Comparison of ENCODE assay signal across 1 cellular context in genomic region chr4:102826890-102827673, GRCh38.
TF ChIP-seq lines count a peak whose summit lies in the region.

Gene UBE2D3, minus strand, starts transcription at chr4:102827551. Its CDS starts 1,043 bp downstream, at chr4:102826508.

TF ChIP-seq in HEK293, 187 proteins besides CTCF, POLR2A, EP300 and RAD21 (continued from another document and continues in another):
- TF ChIP-seq, protein P1, sequence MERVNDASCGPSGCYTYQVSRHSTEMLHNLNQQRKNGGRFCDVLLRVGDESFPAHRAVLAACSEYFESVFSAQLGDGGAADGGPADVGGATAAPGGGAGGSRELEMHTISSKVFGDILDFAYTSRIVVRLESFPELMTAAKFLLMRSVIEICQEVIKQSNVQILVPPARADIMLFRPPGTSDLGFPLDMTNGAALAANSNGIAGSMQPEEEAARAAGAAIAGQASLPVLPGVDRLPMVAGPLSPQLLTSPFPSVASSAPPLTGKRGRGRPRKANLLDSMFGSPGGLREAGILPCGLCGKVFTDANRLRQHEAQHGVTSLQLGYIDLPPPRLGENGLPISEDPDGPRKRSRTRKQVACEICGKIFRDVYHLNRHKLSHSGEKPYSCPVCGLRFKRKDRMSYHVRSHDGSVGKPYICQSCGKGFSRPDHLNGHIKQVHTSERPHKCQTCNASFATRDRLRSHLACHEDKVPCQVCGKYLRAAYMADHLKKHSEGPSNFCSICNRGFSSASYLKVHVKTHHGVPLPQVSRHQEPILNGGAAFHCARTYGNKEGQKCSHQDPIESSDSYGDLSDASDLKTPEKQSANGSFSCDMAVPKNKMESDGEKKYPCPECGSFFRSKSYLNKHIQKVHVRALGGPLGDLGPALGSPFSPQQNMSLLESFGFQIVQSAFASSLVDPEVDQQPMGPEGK (tag by site-specific recombination; IDR thresholded peaks at IDR 0.05): peak; percentile 78
- TF ChIP-seq ZNF776 (tag by site-specific recombination; IDR thresholded peaks at IDR 0.05; ENCODE audit: borderline replicate concordance) (no peak), ATF2 (tag by site-specific recombination; IDR thresholded peaks at IDR 0.05; ENCODE audit: low read depth) (no peak), ZNF768 (tag by site-specific recombination; IDR thresholded peaks at IDR 0.05) (no peak), ZNF324 (tag by site-specific recombination; IDR thresholded peaks at IDR 0.05) (peak; percentile 90), ZNF677 (tag by site-specific recombination; IDR thresholded peaks at IDR 0.05) (no peak), ZNF792 (tag by site-specific recombination; IDR thresholded peaks at IDR 0.05) (peak; percentile 48; the same call in 1 of the 2 replicates), ZNF624 (tag by site-specific recombination; IDR thresholded peaks at IDR 0.05) (no peak), ZSCAN18 (tag by site-specific recombination; IDR thresholded peaks at IDR 0.05) (peak; percentile 62; the same call in 1 of the 2 replicates), ZNF394 (tag by site-specific recombination; IDR thresholded peaks at IDR 0.05; ENCODE audit: borderline replicate concordance) (peak; percentile 60; the same call in 1 of the 2 replicates), ZNF626 (tag by site-specific recombination; IDR thresholded peaks at IDR 0.05) (peak; percentile 64; the same call in 1 of the 2 replicates), RBAK (tag by site-specific recombination; IDR thresholded peaks at IDR 0.05) (no peak), ZNF530 (tag by site-specific recombination; IDR thresholded peaks at IDR 0.05; ENCODE audit: low read depth) (no peak), ZNF23 (tag by site-specific recombination; IDR thresholded peaks at IDR 0.05; ENCODE audit: borderline replicate concordance) (no peak), PRDM10 (tag by site-specific recombination; IDR thresholded peaks at IDR 0.05) (peak; percentile 78), ZNF184 (tag by site-specific recombination; IDR thresholded peaks at IDR 0.05) (no peak), PRDM1 (tag by site-specific recombination; IDR thresholded peaks at IDR 0.05) (peak; percentile 8), BCL11B (tag by site-specific recombination; IDR thresholded peaks at IDR 0.05; ENCODE audit: low read depth) (peak; percentile 37; the same call in 1 of the 2 replicates), ZBTB7A (tag by site-specific recombination; IDR thresholded peaks at IDR 0.05; ENCODE audit: low read depth) (peak; percentile 75), ZNF302 (tag by site-specific recombination; IDR thresholded peaks at IDR 0.05; ENCODE audit: low read depth) (no peak), ZNF221 (tag by site-specific recombination; IDR thresholded peaks at IDR 0.05; ENCODE audit: borderline replicate concordance) (no peak), MYNN (tag by site-specific recombination; IDR thresholded peaks at IDR 0.05; ENCODE audit: borderline replicate concordance) (peak; percentile 63; the same call in 1 of the 2 replicates), OVOL3 (tag by site-specific recombination; IDR thresholded peaks at IDR 0.05) (no peak), ZNF529 (tag by site-specific recombination; IDR thresholded peaks at IDR 0.05; ENCODE audit: insufficient replicate concordance) (no peak), ZXDB (tag by site-specific recombination; IDR thresholded peaks at IDR 0.05) (peak; percentile 92), ZNF549 (tag by site-specific recombination; IDR thresholded peaks at IDR 0.05) (no peak), EGR2 (tag by site-specific recombination; IDR thresholded peaks at IDR 0.05; ENCODE audit: low read depth) (peak; percentile 83), ZNF580 (tag by site-specific recombination; IDR thresholded peaks at IDR 0.05) (no peak; the same call in 1 of the 2 replicates), ZNF558 (tag by site-specific recombination; IDR thresholded peaks at IDR 0.05) (peak; percentile 45; the same call in 1 of the 2 replicates), ZNF701 (tag by site-specific recombination; IDR thresholded peaks at IDR 0.05) (peak; percentile 45; the same call in 1 of the 2 replicates), FEZF1 (tag by site-specific recombination; IDR thresholded peaks at IDR 0.05) (peak; percentile 36; the same call in 1 of the 2 replicates), ZNF138 (tag by site-specific recombination; IDR thresholded peaks at IDR 0.05; ENCODE audit: borderline replicate concordance) (no peak), ZNF76 (tag by site-specific recombination; IDR thresholded peaks at IDR 0.05; ENCODE audit: borderline replicate concordance, low read depth) (peak; percentile 72; the same call in 1 of the 2 replicates), ZNF274 (IDR thresholded peaks at IDR 0.05; ENCODE audit: low read length) (no peak), ZNF274 (tag by site-specific recombination; IDR thresholded peaks at IDR 0.05; ENCODE audit: borderline replicate concordance) (no peak), ZNF830 (tag by site-specific recombination; IDR thresholded peaks at IDR 0.05; ENCODE audit: low read depth) (no peak), ZNF239 (tag by site-specific recombination; IDR thresholded peaks at IDR 0.05) (peak; percentile 58; the same call in 1 of the 2 replicates), ZNF174 (tag by site-specific recombination; IDR thresholded peaks at IDR 0.05) (no peak), PBX3 (CRISPR knock-in tag; IDR thresholded peaks at IDR 0.05) (peak; percentile 52), ZSCAN23 (tag by site-specific recombination; IDR thresholded peaks at IDR 0.05) (peak; percentile 88; the same call in 1 of the 2 replicates), ZNF561 (tag by site-specific recombination; IDR thresholded peaks at IDR 0.05; ENCODE audit: borderline replicate concordance) (peak; percentile 84)
- TF ChIP-seq, protein P2, sequence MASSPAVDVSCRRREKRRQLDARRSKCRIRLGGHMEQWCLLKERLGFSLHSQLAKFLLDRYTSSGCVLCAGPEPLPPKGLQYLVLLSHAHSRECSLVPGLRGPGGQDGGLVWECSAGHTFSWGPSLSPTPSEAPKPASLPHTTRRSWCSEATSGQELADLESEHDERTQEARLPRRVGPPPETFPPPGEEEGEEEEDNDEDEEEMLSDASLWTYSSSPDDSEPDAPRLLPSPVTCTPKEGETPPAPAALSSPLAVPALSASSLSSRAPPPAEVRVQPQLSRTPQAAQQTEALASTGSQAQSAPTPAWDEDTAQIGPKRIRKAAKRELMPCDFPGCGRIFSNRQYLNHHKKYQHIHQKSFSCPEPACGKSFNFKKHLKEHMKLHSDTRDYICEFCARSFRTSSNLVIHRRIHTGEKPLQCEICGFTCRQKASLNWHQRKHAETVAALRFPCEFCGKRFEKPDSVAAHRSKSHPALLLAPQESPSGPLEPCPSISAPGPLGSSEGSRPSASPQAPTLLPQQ (tag by site-specific recombination; IDR thresholded peaks at IDR 0.05): peak; percentile 82; the same call in 1 of the 2 replicates
- TF ChIP-seq, protein P3, sequence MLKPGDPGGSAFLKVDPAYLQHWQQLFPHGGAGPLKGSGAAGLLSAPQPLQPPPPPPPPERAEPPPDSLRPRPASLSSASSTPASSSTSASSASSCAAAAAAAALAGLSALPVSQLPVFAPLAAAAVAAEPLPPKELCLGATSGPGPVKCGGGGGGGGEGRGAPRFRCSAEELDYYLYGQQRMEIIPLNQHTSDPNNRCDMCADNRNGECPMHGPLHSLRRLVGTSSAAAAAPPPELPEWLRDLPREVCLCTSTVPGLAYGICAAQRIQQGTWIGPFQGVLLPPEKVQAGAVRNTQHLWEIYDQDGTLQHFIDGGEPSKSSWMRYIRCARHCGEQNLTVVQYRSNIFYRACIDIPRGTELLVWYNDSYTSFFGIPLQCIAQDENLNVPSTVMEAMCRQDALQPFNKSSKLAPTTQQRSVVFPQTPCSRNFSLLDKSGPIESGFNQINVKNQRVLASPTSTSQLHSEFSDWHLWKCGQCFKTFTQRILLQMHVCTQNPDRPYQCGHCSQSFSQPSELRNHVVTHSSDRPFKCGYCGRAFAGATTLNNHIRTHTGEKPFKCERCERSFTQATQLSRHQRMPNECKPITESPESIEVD (tag by site-specific recombination; IDR thresholded peaks at IDR 0.05): peak; percentile 27; the same call in 1 of the 2 replicates
- TF ChIP-seq, protein P4, sequence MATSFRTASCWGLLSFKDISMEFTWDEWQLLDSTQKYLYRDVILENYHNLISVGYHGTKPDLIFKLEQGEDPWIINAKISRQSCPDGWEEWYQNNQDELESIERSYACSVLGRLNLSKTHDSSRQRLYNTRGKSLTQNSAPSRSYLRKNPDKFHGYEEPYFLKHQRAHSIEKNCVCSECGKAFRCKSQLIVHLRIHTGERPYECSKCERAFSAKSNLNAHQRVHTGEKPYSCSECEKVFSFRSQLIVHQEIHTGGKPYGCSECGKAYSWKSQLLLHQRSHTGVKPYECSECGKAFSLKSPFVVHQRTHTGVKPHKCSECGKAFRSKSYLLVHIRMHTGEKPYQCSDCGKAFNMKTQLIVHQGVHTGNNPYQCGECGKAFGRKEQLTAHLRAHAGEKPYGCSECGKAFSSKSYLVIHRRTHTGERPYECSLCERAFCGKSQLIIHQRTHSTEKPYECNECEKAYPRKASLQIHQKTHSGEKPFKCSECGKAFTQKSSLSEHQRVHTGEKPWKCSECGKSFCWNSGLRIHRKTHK (tag by site-specific recombination; IDR thresholded peaks at IDR 0.05): no peak
- TF ChIP-seq, protein P5, sequence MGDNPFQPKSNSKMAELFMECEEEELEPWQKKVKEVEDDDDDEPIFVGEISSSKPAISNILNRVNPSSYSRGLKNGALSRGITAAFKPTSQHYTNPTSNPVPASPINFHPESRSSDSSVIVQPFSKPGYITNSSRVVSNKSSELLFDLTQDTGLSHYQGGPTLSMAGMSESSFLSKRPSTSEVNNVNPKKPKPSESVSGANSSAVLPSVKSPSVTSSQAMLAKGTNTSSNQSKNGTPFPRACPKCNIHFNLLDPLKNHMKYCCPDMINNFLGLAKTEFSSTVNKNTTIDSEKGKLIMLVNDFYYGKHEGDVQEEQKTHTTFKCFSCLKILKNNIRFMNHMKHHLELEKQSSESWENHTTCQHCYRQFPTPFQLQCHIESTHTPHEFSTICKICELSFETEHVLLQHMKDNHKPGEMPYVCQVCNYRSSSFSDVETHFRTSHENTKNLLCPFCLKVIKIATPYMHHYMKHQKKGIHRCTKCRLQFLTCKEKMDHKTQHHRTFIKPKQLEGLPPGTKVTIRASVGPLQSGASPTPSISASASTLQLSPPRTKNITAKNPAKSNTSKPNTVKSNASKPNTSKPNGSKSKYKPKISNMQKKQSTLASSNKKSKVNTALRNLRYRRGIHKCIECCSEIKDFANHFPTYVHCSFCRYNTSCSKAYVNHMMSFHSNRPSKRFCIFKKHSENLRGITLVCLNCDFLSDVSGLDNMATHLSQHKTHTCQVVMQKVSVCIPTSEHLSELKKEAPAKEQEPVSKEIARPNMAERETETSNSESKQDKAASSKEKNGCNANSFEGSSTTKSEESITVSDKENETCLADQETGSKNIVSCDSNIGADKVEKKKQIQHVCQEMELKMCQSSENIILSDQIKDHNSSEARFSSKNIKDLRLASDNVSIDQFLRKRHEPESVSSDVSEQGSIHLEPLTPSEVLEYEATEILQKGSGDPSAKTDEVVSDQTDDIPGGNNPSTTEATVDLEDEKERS (tag by site-specific recombination; IDR thresholded peaks at IDR 0.05): peak; percentile 63; the same call in 1 of the 2 replicates
